ENCODE assay signal across 10 cellular contexts in genomic region chr5:170151105-170151831, GRCh38. TPM values are rescaled to one million over a fixed set of nuclear protein-coding genes. Genes with fewer than 3 reads are reported as not detected.
A peak's percentile ranks its signal among the peaks of the same experiment; 100 is the strongest.
DNase-seq lines count a peak whose midpoint lies in the region; ATAC-seq lines count a peak whose summit lies in the region.
"Had no signal": no experiment of that assay in that cellular context is flagged by ENCODE, and none has a peak within 500 bp of the region (broad histone marks: within the 10 kb centered on the region; RNA-seq: fewer than 3 reads in every experiment).

No MANE protein-coding gene starts in this region.

- H3K9me3 Mint-ChIP-seq in activated CD4-positive, alpha-beta memory T cell treated with anti-CD3 and anti-CD28 coated beads, Interleukin-2, amount 10 ng/mL, durations not matched to agents 7 days and 5 days: no peaks in the 10 kb centered on the region
- no peaks in the 10 kb centered on the region for H3K9me3 Mint-ChIP-seq in CD8-positive, alpha-beta memory T cell
- H3K9me3 Mint-ChIP-seq: activated B cell treated with CpG ODN at 0.5 μM for 24 hours had no signal

- POLR2A ChIA-PET in activated CD4-positive, alpha-beta memory T cell treated with anti-CD3 and anti-CD28 coated beads, Interleukin-2, amount 10 ng/mL, durations not matched to agents 7 days and 5 days (lab: Charles Lee): no interaction called here
- POLR2A ChIA-PET in CD8-positive, alpha-beta memory T cell (lab: Charles Lee): no interaction called here

- H3K27ac Mint-ChIP-seq in activated CD4-positive, alpha-beta memory T cell treated with anti-CD3 and anti-CD28 coated beads, Interleukin-2, amount 10 ng/mL, durations not matched to agents 7 days and 5 days: no peak overlapping the region
- H3K27ac Mint-ChIP-seq in CD8-positive, alpha-beta memory T cell: no peak overlapping the region
- H3K27ac Mint-ChIP-seq: activated B cell treated with CpG ODN at 0.5 μM for 24 hours had no signal

- no peak overlapping the region for H3K27ac ChIP-seq in SJCRH30
- no peak overlapping the region for H3K27ac ChIP-seq in caudate nucleus (ENCODE audit: low read depth, low read length)
- no peak overlapping the region for H3K27ac ChIP-seq in CD8-positive, alpha-beta memory T cell (ENCODE audit: low read depth, low read length)
- H3K27ac ChIP-seq: BLaER1 had no signal

- CTCF ChIA-PET in activated CD4-positive, alpha-beta memory T cell treated with anti-CD3 and anti-CD28 coated beads, Interleukin-2, amount 10 ng/mL, durations not matched to agents 7 days and 5 days (lab: Charles Lee): no interaction called here
- CTCF ChIA-PET in CD8-positive, alpha-beta memory T cell (lab: Charles Lee): no interaction called here

- peaks cover 6% of the 10 kb centered on the region; the same call in 1 of the 2 replicates for H3K4me1 ChIP-seq in SJCRH30
- no peaks in the 10 kb centered on the region for H3K4me1 ChIP-seq in CD8-positive, alpha-beta memory T cell (ENCODE audit: insufficient read depth, low read length)
- H3K4me1 ChIP-seq: BLaER1 had no signal

- DNase-seq in 8988T (peak; percentile 76), GOT3 (lab: John Stamatoyannopoulos, UW) (peak; percentile 60), SJCRH30 (peak; percentile 20 to 33), left ventricle myocardium superior (peak; percentile 72), caudate nucleus (lab: John Stamatoyannopoulos, UW) (no peak)
- DNase-seq in activated CD4-positive, alpha-beta memory T cell treated with anti-CD3 and anti-CD28 coated beads, Interleukin-2, amount 10 ng/mL, durations not matched to agents 7 days and 5 days: no peak
- no peak for DNase-seq in stimulated activated CD4-positive, alpha-beta T cell treated with anti-CD3 and anti-CD28 coated beads, Interleukin-4, amount 100 ng/mL, for 24 hours
- DNase-seq in CD8-positive, alpha-beta memory T cell: no peak
- DNase-seq: activated B cell treated with CpG ODN at 0.5 μM for 24 hours had no signal

- H3K36me3 Mint-ChIP-seq in activated CD4-positive, alpha-beta memory T cell treated with anti-CD3 and anti-CD28 coated beads, Interleukin-2, amount 10 ng/mL, durations not matched to agents 7 days and 5 days (ENCODE audit: low read depth): no peaks in the 10 kb centered on the region
- no peaks in the 10 kb centered on the region for H3K36me3 Mint-ChIP-seq in CD8-positive, alpha-beta memory T cell

- no peak overlapping the region for H3K4me3 ChIP-seq in SJCRH30
- no peak overlapping the region for H3K4me3 ChIP-seq in CD8-positive, alpha-beta memory T cell (ENCODE audit: low read length)
- H3K4me3 ChIP-seq: BLaER1 had no signal

- H3K36me3 ChIP-seq in SJCRH30: no peaks in the 10 kb centered on the region
- no peaks in the 10 kb centered on the region for H3K36me3 ChIP-seq in CD8-positive, alpha-beta memory T cell (ENCODE audit: insufficient read depth, low read length)
- H3K36me3 ChIP-seq: BLaER1 had no signal

- H3K9me3 ChIP-seq in SJCRH30 (replicated peaks): no peaks in the 10 kb centered on the region
- no peaks in the 10 kb centered on the region for H3K9me3 ChIP-seq in CD8-positive, alpha-beta memory T cell (ENCODE audit: low read length)
- H3K9me3 ChIP-seq: BLaER1 had no signal

- intact Hi-C loops in left ventricle myocardium superior (cut with micrococcal nuclease): no loop called here

- peaks cover 7% of the 10 kb centered on the region for H3K27me3 Mint-ChIP-seq in activated CD4-positive, alpha-beta memory T cell treated with anti-CD3 and anti-CD28 coated beads, Interleukin-2, amount 10 ng/mL, durations not matched to agents 7 days and 5 days
- peaks cover 2 to 4% of the 10 kb centered on the region in 2 donors for H3K27me3 Mint-ChIP-seq in CD8-positive, alpha-beta memory T cell

- no peaks in the 10 kb centered on the region for H3K4me1 Mint-ChIP-seq in activated CD4-positive, alpha-beta memory T cell treated with anti-CD3 and anti-CD28 coated beads, Interleukin-2, amount 10 ng/mL, durations not matched to agents 7 days and 5 days
- H3K4me1 Mint-ChIP-seq in CD8-positive, alpha-beta memory T cell: no peaks in the 10 kb centered on the region

- no peaks in the 10 kb centered on the region for H3K27me3 ChIP-seq in SJCRH30
- no peaks in the 10 kb centered on the region for H3K27me3 ChIP-seq in CD8-positive, alpha-beta memory T cell (ENCODE audit: insufficient read depth, low read length, poor library complexity, severe bottlenecking)
- H3K27me3 ChIP-seq: BLaER1 had no signal

- H3K4me3 Mint-ChIP-seq in activated CD4-positive, alpha-beta memory T cell treated with anti-CD3 and anti-CD28 coated beads, Interleukin-2, amount 10 ng/mL, durations not matched to agents 7 days and 5 days: no peak overlapping the region
- H3K4me3 Mint-ChIP-seq in CD8-positive, alpha-beta memory T cell: no peak overlapping the region
- H3K4me3 Mint-ChIP-seq: activated B cell treated with CpG ODN at 0.5 μM for 24 hours had no signal

- peak; percentile 92 for ATAC-seq in left ventricle myocardium superior

RNA-seq across cellular contexts. Expression of gene FOXI1, which starts 45.6 kb away (rescaled TPM):
- total RNA-seq in SJCRH30 (2014; rRNA removed; shearing (Covaris generic)): not detected in 2 replicates
- not detected for total RNA-seq in left ventricle myocardium superior
- total RNA-seq in activated CD4-positive, alpha-beta memory T cell treated with anti-CD3 and anti-CD28 coated beads, Interleukin-2, amount 10 ng/mL, durations not matched to agents 7 days and 5 days: not detected
- not detected for total RNA-seq in CD8-positive, alpha-beta memory T cell
- not detected for polyA plus RNA-seq in CD8-positive, alpha-beta memory T cell
- total RNA-seq: activated B cell treated with CpG ODN at 0.5 μM for 24 hours had no signal

Comparison
In these comparisons a context has a peak if more than half of its experiments do, and no peak if none do; other contexts are left out.
1. DNase-seq: peak in 8988T (single experiment), GOT3 (single experiment), SJCRH30 (2 of 2) and left ventricle myocardium superior (single experiment); none in activated CD4-positive, alpha-beta memory T cell treated with anti-CD3 and anti-CD28 coated beads, Interleukin-2, amount 10 ng/mL, durations not matched to agents 7 days and 5 days (single experiment), caudate nucleus (0 of 61), stimulated activated CD4-positive, alpha-beta T cell treated with anti-CD3 and anti-CD28 coated beads, Interleukin-4, amount 100 ng/mL, for 24 hours (single experiment) and CD8-positive, alpha-beta memory T cell (0 of 5).